Comparison of ENCODE assay signal across 1 cellular context in genomic region chr5:149719666-149720065, GRCh38.
TF ChIP-seq lines count a peak whose summit lies in the region.

No MANE protein-coding gene starts in this region.

TF ChIP-seq in K562, 482 proteins besides CTCF, POLR2A, EP300 and RAD21 (continued from another document):
- TF ChIP-seq HMBOX1 (IDR thresholded peaks at IDR 0.05) (peak; percentile 84), NUFIP1 (IDR thresholded peaks at IDR 0.05; ENCODE audit: partially characterized antibody) (no peak), NFIC (IDR thresholded peaks at IDR 0.05) (0 out of 2 replicates have a peak, but pooled peaks have one; percentile 17), LARP7 (IDR thresholded peaks at IDR 0.05) (no peak), ZNF282 (CRISPR knock-in tag; IDR thresholded peaks at IDR 0.05) (no peak), IRF9 (tag; IDR thresholded peaks at IDR 0.05) (no peak), ZNF609 (CRISPR knock-in tag; IDR thresholded peaks at IDR 0.05; ENCODE audit: borderline replicate concordance) (no peak), ZNF79 (CRISPR knock-in tag; IDR thresholded peaks at IDR 0.05; ENCODE audit: low read depth) (no peak), THRB (CRISPR knock-in tag; conservative IDR thresholded peaks at IDR 0.05) (no peak)
